In the genomic region with DNA sequence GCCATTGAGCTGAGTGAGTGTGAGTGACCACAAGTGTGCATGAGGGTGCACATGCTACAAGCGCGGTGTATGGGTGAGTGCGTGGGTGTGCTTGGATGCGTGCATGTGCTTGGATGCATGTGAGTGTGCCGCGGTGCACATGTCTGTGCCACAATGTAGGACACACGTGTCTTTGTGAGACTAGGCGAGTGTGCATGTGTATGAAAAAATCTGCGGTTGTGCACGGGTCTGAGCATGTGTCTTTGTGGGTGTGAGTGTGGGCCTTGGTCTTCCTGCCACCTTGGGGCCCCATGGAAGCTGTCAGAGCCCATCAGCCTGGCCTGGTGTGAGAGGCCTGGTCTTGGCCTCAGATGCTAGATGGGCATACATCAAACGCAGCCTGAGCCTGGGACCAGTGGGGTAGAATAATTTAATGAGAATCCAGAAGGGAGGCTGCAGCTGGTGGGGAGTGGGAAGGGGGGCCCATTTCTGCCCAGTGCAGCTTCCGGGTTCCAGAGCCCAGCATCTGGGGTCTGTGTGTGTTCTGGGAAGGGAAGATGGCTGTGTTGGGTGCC, we compare ENCODE assay signal across 20 cellular contexts.
DNase-seq lines count a peak whose midpoint lies in the region; ATAC-seq, FAIRE-seq and TF ChIP-seq lines count a peak whose summit lies in the region.
"Had no signal": no experiment of that assay in that cellular context is flagged by ENCODE, and none has a peak within 500 bp of the region (broad histone marks: within the 10 kb centered on the region; RNA-seq: fewer than 3 reads in every experiment).

No MANE protein-coding gene starts in this region.

- H3K4me1 ChIP-seq in GM12878 (ENCODE audit: control insufficient read depth, insufficient read depth, low read length): no peaks in the 10 kb centered on the region
- peaks cover 0 to 7% (median 0%) of the 10 kb centered on the region in 3 donors for H3K4me1 ChIP-seq in gastroesophageal sphincter
- H3K4me1 ChIP-seq in endodermal cell (ENCODE audit: control insufficient read depth, insufficient read depth, low read length): no peaks in the 10 kb centered on the region

- no peaks in the 10 kb centered on the region for H4K20me1 ChIP-seq in GM12878 (ENCODE audit: control insufficient read depth, insufficient read depth)

- H3K9me3 Mint-ChIP-seq in endodermal cell: no peaks in the 10 kb centered on the region
- H3K9me3 Mint-ChIP-seq in activated T-helper 2 cell treated with anti-CD3 and anti-CD28 coated beads, Interferon-gamma antibody, Interleukin-2, Interleukin-4, amounts not matched to agents 10 μg/mL and 5 μg/mL and 100 μg/mL, durations not matched to agents 14 hours and 24 hours and 36 hours: no peaks in the 10 kb centered on the region
- H3K9me3 Mint-ChIP-seq: IgD-negative memory B cell had no signal

- TF ChIP-seq CTCF in GM12878 (IDR thresholded peaks at IDR 0.05 in 2 of 3, conservative IDR thresholded peaks at IDR 0.05 in 1 of 3; ENCODE audit: control insufficient read depth in 2 of 3, extremely low read depth in 1 of 3, insufficient read depth in 1 of 3, low read depth in 3 of 3, low read length in 3 of 3) (no peak), gastroesophageal sphincter (IDR thresholded peaks at IDR 0.05) (no peak), endodermal cell (conservative IDR thresholded peaks at IDR 0.05) (no peak)

- no peak for TF ChIP-seq POLR2A in GM12878 (IDR thresholded peaks at IDR 0.05; ENCODE audit: low read depth, low read length)
- TF ChIP-seq POLR2A in gastroesophageal sphincter (IDR thresholded peaks at IDR 0.05): no peak

- intact Hi-C loops in GM12878 (cut with micrococcal nuclease; ENCODE audit: unreplicated experiment): no loop called here
- intact Hi-C loops in activated T-helper 2 cell treated with anti-CD3 and anti-CD28 coated beads, Interferon-gamma antibody, Interleukin-2, Interleukin-4, amounts not matched to agents 10 μg/mL and 5 μg/mL and 100 μg/mL, durations not matched to agents 14 hours and 24 hours and 36 hours (cut with micrococcal nuclease): no loop called here

- in situ Hi-C loops in GM12878 (cut with MboI): no loop called here

- CTCF ChIA-PET in GM12878 (lab: Yijun Ruan, JAX): interaction anchor here (1.3 to 2.7 kb wide), 5 partner anchors 11 to 285 kb away, joined by 3 to 19 read pairs (median 4); no protein-coding TSS in a partner anchor

- H3K4me2 ChIP-seq in GM12878 (ENCODE audit: control insufficient read depth, insufficient read depth): no peak overlapping the region

- H3K4me1 Mint-ChIP-seq in endodermal cell: peaks cover 25% of the 10 kb centered on the region
- H3K4me1 Mint-ChIP-seq in activated T-helper 2 cell treated with anti-CD3 and anti-CD28 coated beads, Interferon-gamma antibody, Interleukin-2, Interleukin-4, amounts not matched to agents 10 μg/mL and 5 μg/mL and 100 μg/mL, durations not matched to agents 14 hours and 24 hours and 36 hours (ENCODE audit: low read depth): peaks cover 18% of the 10 kb centered on the region

- H3K36me3 Mint-ChIP-seq in endodermal cell (ENCODE audit: low read depth): no peaks in the 10 kb centered on the region
- no peaks in the 10 kb centered on the region for H3K36me3 Mint-ChIP-seq in activated T-helper 2 cell treated with anti-CD3 and anti-CD28 coated beads, Interferon-gamma antibody, Interleukin-2, Interleukin-4, amounts not matched to agents 10 μg/mL and 5 μg/mL and 100 μg/mL, durations not matched to agents 14 hours and 24 hours and 36 hours (ENCODE audit: low read depth)
- H3K36me3 Mint-ChIP-seq: IgD-negative memory B cell had no signal

- H3K27ac ChIP-seq in GM12878 (ENCODE audit: control insufficient read depth, insufficient read depth): no peak overlapping the region
- H3K27ac ChIP-seq in gastroesophageal sphincter: no peak overlapping the region
- H3K27ac ChIP-seq in endodermal cell (ENCODE audit: low read depth, low read length): no peak overlapping the region
- H3K27ac ChIP-seq: C4-2B, HL-60, SJCRH30 had no signal

- RAD21 ChIA-PET in GM12878 (lab: Charles Lee; ENCODE audit: unreplicated experiment): interaction anchor here (1.6 kb wide), 1 partner anchor 11 kb away, joined by 6 read pairs; no protein-coding TSS in a partner anchor

- H3K9ac ChIP-seq in GM12878 (ENCODE audit: control insufficient read depth, insufficient read depth, low read length) (no peak overlapping the region), endodermal cell (ENCODE audit: extremely low read depth, low read length, poor library complexity, severe bottlenecking) (no peak overlapping the region)

- no TSS peak for BruUV-seq in GM12878 (replicated peaks; lab: Mats Ljungman, UMichigan)

- no peak overlapping the region for H2AFZ ChIP-seq in GM12878 (ENCODE audit: control insufficient read depth, low read depth, low read length)

- 0 out of 4 replicates have a peak, but pooled peaks cover 0 to 1% of the 10 kb centered on the region in 2 experiments for H3K27me3 ChIP-seq in GM12878 (replicated peaks in 1 of 2; ENCODE audit: control insufficient read depth in 2 of 2, insufficient read depth in 2 of 2, low read length in 1 of 2)
- peaks cover 10% of the 10 kb centered on the region for H3K27me3 ChIP-seq in gastroesophageal sphincter
- H3K27me3 ChIP-seq in endodermal cell (ENCODE audit: control insufficient read depth, insufficient read depth, low read length, poor library complexity, severe bottlenecking): no peaks in the 10 kb centered on the region
- H3K27me3 ChIP-seq: SJCRH30 had no signal

- FAIRE-seq in GM12878 (lab: Jason Lieb, UNC) (no peak), urothelium cell line (lab: Jason Lieb, UNC) (peak; percentile 84)

- no peak overlapping the region for H3K4me3 ChIP-seq in GM12878
- H3K4me3 ChIP-seq in gastroesophageal sphincter: no peak overlapping the region
- H3K4me3 ChIP-seq in endodermal cell (ENCODE audit: low read length): no peak overlapping the region
- H3K4me3 ChIP-seq: SJCRH30 had no signal

- H3K36me3 ChIP-seq in GM12878 (ENCODE audit: control insufficient read depth in 2 of 2, insufficient read depth in 2 of 2, low read length in 1 of 2) (no peaks in the 10 kb centered on the region), gastroesophageal sphincter (no peaks in the 10 kb centered on the region), endodermal cell (ENCODE audit: control insufficient read depth, insufficient read depth, low read length) (no peaks in the 10 kb centered on the region)
- H3K36me3 ChIP-seq: SJCRH30 had no signal

- POLR2A ChIA-PET in GM12878 (lab: Charles Lee): no interaction called here

- SMC1A ChIA-PET in GM12878 (lab: Charles Lee; ENCODE audit: uncharacterized antibody, unreplicated experiment): interaction anchor here (1.6 to 2.8 kb wide), 2 partner anchors 11 to 15 kb away, joined by 4 to 12 read pairs; no protein-coding TSS in a partner anchor

- no peak for ATAC-seq in GM12878
- ATAC-seq in gastroesophageal sphincter: no peak

- no peak overlapping the region for H3K27ac Mint-ChIP-seq in endodermal cell
- no peak overlapping the region for H3K27ac Mint-ChIP-seq in activated T-helper 2 cell treated with anti-CD3 and anti-CD28 coated beads, Interferon-gamma antibody, Interleukin-2, Interleukin-4, amounts not matched to agents 10 μg/mL and 5 μg/mL and 100 μg/mL, durations not matched to agents 14 hours and 24 hours and 36 hours
- H3K27ac Mint-ChIP-seq: IgD-negative memory B cell had no signal

- H3K9me3 ChIP-seq in GM12878 (replicated peaks; ENCODE audit: control insufficient read depth, insufficient read depth, low read length): no peaks in the 10 kb centered on the region; the same call in 2 of the 3 replicates
- H3K9me3 ChIP-seq in gastroesophageal sphincter: no peaks in the 10 kb centered on the region
- no peaks in the 10 kb centered on the region for H3K9me3 ChIP-seq in endodermal cell (ENCODE audit: control insufficient read depth, low read length)
- H3K9me3 ChIP-seq: SJCRH30 had no signal

- WGBS in GM12878 (ENCODE audit: insufficient coverage, insufficient replicate concordance, low lambda C conversion rate, missing lambda C conversion rate): 60% methylated on average over 12 of the region's 12 CpGs
- WGBS in gastroesophageal sphincter (ENCODE audit: low coverage in 1 of 2), 2 donors: 89 to 91% methylated on average over 10 of the region's 12 CpGs
- 94 to 96% methylated on average over 8 to 12 of the region's 12 CpGs for WGBS in endodermal cell (ENCODE audit: insufficient coverage in 1 of 2, insufficient read length in 1 of 2), 2 experiments

- TF ChIP-seq EP300 in GM12878 (IDR thresholded peaks at IDR 0.05; ENCODE audit: borderline replicate concordance in 1 of 2, control insufficient read depth in 1 of 2, low read depth in 2 of 2, low read length in 2 of 2): no peak
- no peak for TF ChIP-seq EP300 in gastroesophageal sphincter (IDR thresholded peaks at IDR 0.05)

- H3K27me3 Mint-ChIP-seq in endodermal cell (ENCODE audit: insufficient read depth): peaks cover 18% of the 10 kb centered on the region
- H3K27me3 Mint-ChIP-seq in activated T-helper 2 cell treated with anti-CD3 and anti-CD28 coated beads, Interferon-gamma antibody, Interleukin-2, Interleukin-4, amounts not matched to agents 10 μg/mL and 5 μg/mL and 100 μg/mL, durations not matched to agents 14 hours and 24 hours and 36 hours (ENCODE audit: low read depth): peaks cover 5% of the 10 kb centered on the region

- peak; percentile 80 for DNase-seq in NCI-H1694 (lab: John Stamatoyannopoulos, UW)
- DNase-seq in GM12878 (ENCODE audit: low read depth, low spot score): no peak
- DNase-seq in mesenteric fat pad (ENCODE audit: low spot score): peak; percentile 65
- DNase-seq in urothelium cell line (ENCODE audit: low spot score): no peak
- DNase-seq in endodermal cell: no peak
- DNase-seq in activated T-helper 2 cell treated with anti-CD3 and anti-CD28 coated beads, Interferon-gamma antibody, Interleukin-2, Interleukin-4, amounts not matched to agents 10 μg/mL and 5 μg/mL and 100 μg/mL, durations not matched to agents 14 hours and 24 hours and 36 hours (ENCODE audit: low spot score): no peak
- DNase-seq: AML-193, DND-41, HCEC 1CT, MM.1S, NCI-H1092, NCI-H146, NCI-H2107, NCI-H226, NCI-H524, SJCRH30 had no signal

- H3K4me3 Mint-ChIP-seq in endodermal cell: no peak overlapping the region
- H3K4me3 Mint-ChIP-seq in activated T-helper 2 cell treated with anti-CD3 and anti-CD28 coated beads, Interferon-gamma antibody, Interleukin-2, Interleukin-4, amounts not matched to agents 10 μg/mL and 5 μg/mL and 100 μg/mL, durations not matched to agents 14 hours and 24 hours and 36 hours (ENCODE audit: low read depth): no peak overlapping the region
- H3K4me3 Mint-ChIP-seq: IgD-negative memory B cell had no signal

- H3K79me2 ChIP-seq in GM12878 (ENCODE audit: control insufficient read depth, insufficient read depth, low read length): no peaks in the 10 kb centered on the region

- no peak for TF ChIP-seq RAD21 in GM12878 (IDR thresholded peaks at IDR 0.05; ENCODE audit: insufficient read depth, low read depth, low read length)

TF ChIP-seq in GM12878, 131 proteins besides CTCF, POLR2A, EP300 and RAD21 (continues in another document):
- peak; percentile 10 to 56; a peak in 2 of 4 replicates for TF ChIP-seq BHLHE40 (IDR thresholded peaks at IDR 0.05; ENCODE audit: borderline replicate concordance in 1 of 2, low read depth in 2 of 2, low read length in 1 of 2)

Comparison
In these comparisons a context has a peak if more than half of its experiments do, and no peak if none do; other contexts are left out.
1. DNase-seq: peak in NCI-H1694 (single experiment) and mesenteric fat pad (single experiment); none in GM12878 (single experiment), urothelium cell line (single experiment), endodermal cell (single experiment) and activated T-helper 2 cell treated with anti-CD3 and anti-CD28 coated beads, Interferon-gamma antibody, Interleukin-2, Interleukin-4, amounts not matched to agents 10 μg/mL and 5 μg/mL and 100 μg/mL, durations not matched to agents 14 hours and 24 hours and 36 hours (single experiment).